ENCODE assay signal across 9 cellular contexts in the genomic region with DNA sequence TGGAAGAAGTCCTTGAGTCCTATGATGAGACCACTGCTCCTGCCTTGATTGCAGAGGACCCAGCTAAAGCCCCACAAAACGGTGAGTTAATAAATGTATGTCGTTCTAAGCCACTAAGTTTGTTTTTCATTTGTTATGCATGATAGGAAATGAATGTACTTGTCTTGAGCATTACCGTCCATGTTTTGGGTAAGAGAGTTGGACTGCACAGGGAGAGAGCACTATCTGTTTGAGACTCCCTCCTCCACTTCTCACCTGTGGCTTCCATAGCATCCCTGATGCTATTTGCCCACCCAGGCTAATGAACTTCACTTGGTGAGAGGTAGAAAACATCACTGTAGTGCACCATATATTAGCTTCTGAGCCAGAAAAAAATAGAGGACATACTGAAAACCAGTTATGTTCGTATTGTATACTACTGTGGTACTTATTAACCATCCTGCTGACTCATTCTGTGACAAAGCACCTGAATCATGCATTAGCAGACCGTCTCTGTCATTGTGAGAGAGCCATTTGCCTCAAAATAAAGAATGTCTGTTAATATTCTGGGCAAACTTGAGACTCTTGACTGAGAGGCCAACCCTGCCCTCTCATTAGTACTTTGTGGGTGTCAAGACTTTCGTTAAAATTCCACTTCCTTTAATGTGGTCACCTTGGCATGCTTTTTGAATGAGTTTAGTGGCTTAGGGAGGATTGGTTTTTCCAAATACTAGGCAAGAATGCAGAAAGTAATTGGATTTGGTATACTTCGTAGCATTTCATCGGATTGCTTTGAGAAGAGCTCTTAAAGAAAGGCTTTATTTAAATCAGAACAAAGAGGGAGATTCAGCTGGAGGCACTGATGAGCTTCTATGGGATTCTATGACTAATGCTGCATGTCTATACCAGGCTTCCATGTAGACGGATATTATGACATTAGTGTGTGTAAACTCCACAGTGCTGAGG.
A peak's percentile ranks its signal among the peaks of the same experiment; 100 is the strongest.
DNase-seq lines count a peak whose midpoint lies in the region; ATAC-seq, FAIRE-seq and TF ChIP-seq lines count a peak whose summit lies in the region.
"Had no signal": no experiment of that assay in that cellular context is flagged by ENCODE, and none has a peak within 500 bp of the region (broad histone marks: within the 10 kb centered on the region; RNA-seq: fewer than 3 reads in every experiment).

No MANE protein-coding gene starts in this region.

- no peak overlapping the region for H3K4me3 ChIP-seq in AG10803 (ENCODE audit: low read length)
- no peak overlapping the region for H3K4me3 ChIP-seq in astrocyte of the cerebellum (ENCODE audit: low read depth, low read length)

- FAIRE-seq in GM19239 (lab: Jason Lieb, UNC), result peak; percentile 97

- in situ Hi-C loops in astrocyte of the cerebellum (cut with HindIII; ENCODE audit: low sequenced_read_pairs), result no loop called here

- DNase-seq in AG10803 (ENCODE audit: low read depth) (peak; percentile 30), GM19239 (ENCODE audit: insufficient read length, low spot score) (peak; percentile 23), astrocyte of the cerebellum (ENCODE audit: low read depth) (peak; percentile 20), NCI-H510A treated with DMSO at 0.1 percent for 48 hours (lab: John Stamatoyannopoulos, UW) (no peak), NCI-H2029 treated with DMSO at 0.1 percent for 48 hours (lab: John Stamatoyannopoulos, UW) (no peak), ecto neural progenitor cell (ENCODE audit: low spot score) (no peak), NCI-H82 treated with DMSO at 0.1 percent for 48 hours (lab: John Stamatoyannopoulos, UW; ENCODE audit: unreplicated experiment) (no peak)
- DNase-seq: naive B cell had no signal

- ATAC-seq in HG03097 (IDR thresholded peaks at IDR 0.05; ENCODE audit: low FRiP score, unreplicated experiment), result peak; percentile 98

- TF ChIP-seq CTCF in AG10803 (conservative IDR thresholded peaks at IDR 0.05; ENCODE audit: low read length) (no peak), astrocyte of the cerebellum (IDR thresholded peaks at IDR 0.05; ENCODE audit: low read depth, low read length, missing control alignments) (no peak)

Comparison
In these comparisons a context has a peak if more than half of its experiments do, and no peak if none do; other contexts are left out.
1. DNase-seq: peak in AG10803 (single experiment), GM19239 (single experiment) and astrocyte of the cerebellum (single experiment); none in NCI-H510A treated with DMSO at 0.1 percent for 48 hours (single experiment), NCI-H2029 treated with DMSO at 0.1 percent for 48 hours (single experiment), ecto neural progenitor cell (single experiment) and NCI-H82 treated with DMSO at 0.1 percent for 48 hours (single experiment).